ENCODE assay signal across 9 cellular contexts in genomic region chrX:37847733-37848197, GRCh38. TPM values are rescaled to one million over a fixed set of nuclear protein-coding genes. Genes with fewer than 3 reads are reported as not detected.
A peak's percentile ranks its signal among the peaks of the same experiment; 100 is the strongest.
DNase-seq lines count a peak whose midpoint lies in the region; ATAC-seq and TF ChIP-seq lines count a peak whose summit lies in the region.
"Had no signal": no experiment of that assay in that cellular context is flagged by ENCODE, and none has a peak within 500 bp of the region (broad histone marks: within the 10 kb centered on the region; RNA-seq: fewer than 3 reads in every experiment).

No MANE protein-coding gene starts in this region.

- WGBS in HUES64, result 36% methylated on average over 4 of the region's 5 CpGs
- 54% methylated on average over 4 of the region's 5 CpGs; no CpG with 5 or more reads in 1 of the 2 experiments for WGBS in endodermal cell (ENCODE audit: insufficient coverage in 1 of 2, insufficient read length in 1 of 2), 2 experiments

- peak overlapping the region; percentile 64 for H3K9ac ChIP-seq in HUES64 (ENCODE audit: low read depth, low read length)
- no peak overlapping the region for H3K9ac ChIP-seq in endodermal cell (ENCODE audit: extremely low read depth, low read length, poor library complexity, severe bottlenecking)

- peak overlapping the region; percentile 58 for H3K4me3 Mint-ChIP-seq in endodermal cell
- peak overlapping the region; percentile 74 for H3K4me3 Mint-ChIP-seq in progenitor cell of endocrine pancreas (ENCODE audit: low read depth)

- H3K27me3 ChIP-seq in HUES64 (ENCODE audit: insufficient read depth, low read length), result no peaks in the 10 kb centered on the region
- H3K27me3 ChIP-seq in endodermal cell (ENCODE audit: control insufficient read depth, insufficient read depth, low read length, poor library complexity, severe bottlenecking), result peaks cover 32% of the 10 kb centered on the region

- H3K4me1 Mint-ChIP-seq in endodermal cell (peaks cover under 1% of the 10 kb centered on the region), progenitor cell of endocrine pancreas (ENCODE audit: low read depth) (peaks cover 6% of the 10 kb centered on the region)

- no peaks in the 10 kb centered on the region for H3K36me3 ChIP-seq in HUES64 (ENCODE audit: insufficient read depth, low read length)
- H3K36me3 ChIP-seq in endodermal cell (ENCODE audit: control insufficient read depth, insufficient read depth, low read length), result no peaks in the 10 kb centered on the region

- H3K9me3 Mint-ChIP-seq in endodermal cell, result peaks cover 40% of the 10 kb centered on the region
- H3K9me3 Mint-ChIP-seq in progenitor cell of endocrine pancreas (ENCODE audit: low read depth), result peaks cover 21% of the 10 kb centered on the region

- no peak for DNase-seq in endodermal cell
- DNase-seq in progenitor cell of endocrine pancreas (ENCODE audit: low spot score, unreplicated experiment), result no peak
- no peak for DNase-seq in SHP77 treated with DMSO at 0.1 percent for 48 hours (lab: John Stamatoyannopoulos, UW)
- no peak for DNase-seq in ureter (ENCODE audit: low spot score)

- peak overlapping the region; percentile 72 for H3K4me3 ChIP-seq in HUES64 (ENCODE audit: low read length)
- H3K4me3 ChIP-seq in endodermal cell (ENCODE audit: low read length), result peak overlapping the region; percentile 77
- H3K4me3 ChIP-seq: SK-N-MC had no signal

- H3K36me3 Mint-ChIP-seq in endodermal cell (ENCODE audit: low read depth), result no peaks in the 10 kb centered on the region
- peaks cover 9% of the 10 kb centered on the region for H3K36me3 Mint-ChIP-seq in progenitor cell of endocrine pancreas (ENCODE audit: insufficient read depth)

- no peak for TF ChIP-seq CTCF in endodermal cell (conservative IDR thresholded peaks at IDR 0.05)
- TF ChIP-seq CTCF in progenitor cell of endocrine pancreas (IDR thresholded peaks at IDR 0.05; ENCODE audit: unreplicated experiment), result no peak

- H3K27me3 Mint-ChIP-seq in endodermal cell (ENCODE audit: insufficient read depth), result peaks cover 20% of the 10 kb centered on the region
- H3K27me3 Mint-ChIP-seq in progenitor cell of endocrine pancreas, result no peaks in the 10 kb centered on the region

- H3K4me1 ChIP-seq in HUES64 (ENCODE audit: insufficient read depth, low read length), result no peaks in the 10 kb centered on the region
- no peaks in the 10 kb centered on the region for H3K4me1 ChIP-seq in endodermal cell (ENCODE audit: control insufficient read depth, insufficient read depth, low read length)

- H3K27ac Mint-ChIP-seq in endodermal cell (peak overlapping the region; percentile 77), progenitor cell of endocrine pancreas (peak overlapping the region; percentile 93)

- peak overlapping the region; percentile 46; the same call in 1 of the 2 replicates for H3K27ac ChIP-seq in HUES64 (ENCODE audit: low read depth, low read length)
- no peak overlapping the region for H3K27ac ChIP-seq in endodermal cell (ENCODE audit: low read depth, low read length)
- H3K27ac ChIP-seq: SK-N-MC had no signal

- H3K9me3 ChIP-seq in HUES64 (ENCODE audit: insufficient read depth, low read depth, low read length), result no peaks in the 10 kb centered on the region
- H3K9me3 ChIP-seq in endodermal cell (ENCODE audit: control insufficient read depth, low read length), result no peaks in the 10 kb centered on the region

- ATAC-seq in GM18517 (IDR thresholded peaks at IDR 0.05; ENCODE audit: unreplicated experiment) (peak; percentile 37), HG03095 (IDR thresholded peaks at IDR 0.05; ENCODE audit: unreplicated experiment) (no peak), HG03469 (IDR thresholded peaks at IDR 0.05; ENCODE audit: unreplicated experiment) (no peak)

RNA-seq across cellular contexts. Expression of gene DYNLT3, which starts 0.4 kb away (rescaled TPM):
- polyA plus RNA-seq in HUES64 (2013, experiment 1 of 2), result 5.2 TPM
- 5.8 TPM for polyA plus RNA-seq in HUES64 (2013, experiment 2 of 2)
- total RNA-seq in endodermal cell (10 to 100 TPM; 14.3 to 15.4 TPM), progenitor cell of endocrine pancreas (26.9 and 28.7 TPM in 2 replicates), ureter (31.9 TPM)
- 8.7 TPM for polyA plus RNA-seq in endodermal cell (2013, experiment 1 of 2)
- 9.3 TPM for polyA plus RNA-seq in endodermal cell (2013, experiment 2 of 2)
